ENCODE assay signal across 21 cellular contexts in genomic region chr4:11438647-11439046, GRCh38. TPM values are rescaled to one million over a fixed set of nuclear protein-coding genes. Genes with fewer than 3 reads are reported as not detected.
DNase-seq lines count a peak whose midpoint lies in the region; ATAC-seq, FAIRE-seq and TF ChIP-seq lines count a peak whose summit lies in the region.
"Had no signal": no experiment of that assay in that cellular context is flagged by ENCODE, and none has a peak within 500 bp of the region (broad histone marks: within the 10 kb centered on the region; RNA-seq: fewer than 3 reads in every experiment).

No MANE protein-coding gene starts in this region.

- H3K27me3 ChIP-seq in mammary epithelial cell (ENCODE audit: insufficient read depth, low read length) (no peaks in the 10 kb centered on the region), keratinocyte (ENCODE audit: control insufficient read depth, extremely low read depth, insufficient read depth, low read length) (no peaks in the 10 kb centered on the region)

- dilution Hi-C loops in mammary epithelial cell (cut with HindIII; ENCODE audit: low sequenced_read_pairs) (no loop called here), keratinocyte (cut with MboI; ENCODE audit: extremely low pct_ligation_motif_present, low sequenced_read_pairs) (no loop called here)

- no peak for TF ChIP-seq CTCF in mammary epithelial cell (conservative IDR thresholded peaks at IDR 0.05 in 1 of 2, IDR thresholded peaks at IDR 0.05 in 1 of 2; ENCODE audit: extremely low read depth in 1 of 2, insufficient read depth in 1 of 2, low read depth in 1 of 2, low read length in 2 of 2)
- TF ChIP-seq CTCF in keratinocyte (optimal IDR thresholded peaks at IDR 0.05 in 1 of 3, IDR thresholded peaks at IDR 0.05 in 1 of 3, conservative IDR thresholded peaks at IDR 0.05 in 1 of 3; ENCODE audit: extremely low read depth in 1 of 3, insufficient read depth in 2 of 3, low read length in 3 of 3): no peak
- no peak for TF ChIP-seq CTCF in D721Med (IDR thresholded peaks at IDR 0.05; ENCODE audit: insufficient read depth, missing control alignments)

- H2AFZ ChIP-seq in mammary epithelial cell (ENCODE audit: low read depth, low read length): no peak overlapping the region
- no peak overlapping the region for H2AFZ ChIP-seq in keratinocyte (ENCODE audit: control insufficient read depth, low read length)

- in situ Hi-C loops in mammary epithelial cell (cut with MboI; ENCODE audit: low sequenced_read_pairs in 2 of 2): loop anchor here (10.0 to 25.0 kb wide), 2 partner anchors 186 to 274 kb away; no protein-coding TSS in a partner anchor

- BruUV-seq in mammary epithelial cell (replicated peaks; lab: Mats Ljungman, UMichigan): no TSS peak

- 11% methylated on average over 3 of the region's 3 CpGs for WGBS in mammary epithelial cell (ENCODE audit: low coverage, missing lambda C conversion rate)

- H4K20me1 ChIP-seq in mammary epithelial cell (ENCODE audit: insufficient read depth, low read length): no peaks in the 10 kb centered on the region
- H4K20me1 ChIP-seq in keratinocyte (ENCODE audit: control insufficient read depth, extremely low read depth, insufficient read depth, low read length): no peaks in the 10 kb centered on the region

- H3K79me2 ChIP-seq in mammary epithelial cell (ENCODE audit: insufficient read depth, low read length) (no peaks in the 10 kb centered on the region), keratinocyte (ENCODE audit: control insufficient read depth, insufficient read depth, low read length) (no peaks in the 10 kb centered on the region)

- H3K9me1 ChIP-seq in keratinocyte (ENCODE audit: control insufficient read depth, extremely low read depth, insufficient read depth, low read length): no peaks in the 10 kb centered on the region

- FAIRE-seq in keratinocyte (lab: Jason Lieb, UNC) (peak; percentile 92), D721Med (lab: Jason Lieb, UNC) (no peak)
- FAIRE-seq: GM12892, GM18507, H1 had no signal

- CTCF ChIA-PET in mammary epithelial cell (lab: Charles Lee; ENCODE audit: low non-redundant PET): no interaction called here

- H3K9ac ChIP-seq in mammary epithelial cell (ENCODE audit: insufficient read depth, low read length) (no peak overlapping the region), keratinocyte (ENCODE audit: control insufficient read depth, extremely low read depth, insufficient read depth, low read length) (no peak overlapping the region)

- ATAC-seq in HG02610 (IDR thresholded peaks at IDR 0.05; ENCODE audit: unreplicated experiment) (no peak), GM21360 (IDR thresholded peaks at IDR 0.05; ENCODE audit: unreplicated experiment) (no peak)

- H3K9me3 ChIP-seq in mammary epithelial cell (replicated peaks; ENCODE audit: insufficient read depth, low read length) (no peaks in the 10 kb centered on the region), keratinocyte (ENCODE audit: control insufficient read depth, low read depth, low read length) (no peaks in the 10 kb centered on the region)
- H3K9me3 ChIP-seq: Caco-2 had no signal

- H3K4me3 ChIP-seq in mammary epithelial cell (replicated peaks in 1 of 3; ENCODE audit: insufficient read depth in 1 of 3, low read depth in 2 of 3, low read length in 3 of 3) (no peak overlapping the region), keratinocyte (ENCODE audit: control insufficient read depth in 2 of 3, extremely low read depth in 1 of 3, insufficient read depth in 2 of 3, low read depth in 1 of 3, low read length in 3 of 3) (no peak overlapping the region)

- peak overlapping the region; percentile 15 for H3K4me2 ChIP-seq in mammary epithelial cell (ENCODE audit: insufficient read depth, low read depth, low read length)
- no peak overlapping the region for H3K4me2 ChIP-seq in keratinocyte (ENCODE audit: control insufficient read depth, extremely low read depth, insufficient read depth, low read depth, low read length)

- DNase-seq in mammary epithelial cell (peak; percentile 67), epithelial cell of prostate (ENCODE audit: low read depth, low spot score) (no peak), keratinocyte (ENCODE audit: low read depth, low spot score) (no peak), D721Med (ENCODE audit: insufficient read length, low spot score) (no peak)
- DNase-seq in activated CD8-positive, alpha-beta memory T cell treated with anti-CD3 and anti-CD28 coated beads for 24 hours: no peak
- DNase-seq: Caco-2; CD4-positive, alpha-beta T cell; DMS153; DMS79; GDM1; H9 had no signal

- H3K4me1 ChIP-seq in mammary epithelial cell (ENCODE audit: insufficient read depth, low read length): peaks cover 27% of the 10 kb centered on the region
- H3K4me1 ChIP-seq in keratinocyte (ENCODE audit: control insufficient read depth, extremely low read depth, insufficient read depth, low read length): peaks cover 17% of the 10 kb centered on the region
- H3K4me1 ChIP-seq: Caco-2 had no signal

- H3K36me3 ChIP-seq in mammary epithelial cell (ENCODE audit: insufficient read depth, low read length): no peaks in the 10 kb centered on the region
- H3K36me3 ChIP-seq in keratinocyte (ENCODE audit: control insufficient read depth in 2 of 2, extremely low read depth in 1 of 2, insufficient read depth in 2 of 2, low read length in 2 of 2): no peaks in the 10 kb centered on the region

- intact Hi-C loops in mammary epithelial cell (cut with micrococcal nuclease): no loop called here

- H3K27ac ChIP-seq in mammary epithelial cell (ENCODE audit: insufficient read depth, low read depth, low read length): peak overlapping the region; percentile 20
- H3K27ac ChIP-seq in epithelial cell of prostate: peak overlapping the region; percentile 3
- H3K27ac ChIP-seq in keratinocyte (ENCODE audit: control insufficient read depth, insufficient read depth, low read length): no peak overlapping the region
- H3K27ac ChIP-seq: C4-2B, HL-60 had no signal

RNA-seq across cellular contexts. Expression of gene HS3ST1, which starts 10.0 kb away (rescaled TPM):
- 10 to 100 TPM in 1 of 2 donors, 1 to 10 TPM in 1; 5.2 to 20.7 TPM for total RNA-seq in mammary epithelial cell
- polyA plus RNA-seq in mammary epithelial cell (6.6 TPM), keratinocyte (2.0 to 3.7 TPM (median 3.3 TPM) in 3 replicates)
- polyA minus RNA-seq in mammary epithelial cell (3.2 TPM), keratinocyte (2.4 to 7.4 TPM (median 2.7 TPM) in 3 replicates)
- polyA plus RNA-seq in keratinocyte (2011; ENCODE audit: low read depth): 1.5 TPM
- 1.2 and 5.8 TPM in 2 replicates for polyA plus RNA-seq in keratinocyte (2011; cell fraction: cytosol; rRNA removed)
- polyA plus RNA-seq in keratinocyte (2011; cell fraction: nucleus; rRNA removed): 4.0 and 5.2 TPM in 2 replicates
- polyA plus RNA-seq in keratinocyte (2012; ENCODE audit: low replicate concordance): 2.9 and 6.9 TPM in 2 replicates
- 19.8 TPM for polyA minus RNA-seq in keratinocyte (2011; cell fraction: cytosol; rRNA and poly(A)+ RNA removed)
- 8.0 and 10.2 TPM in 2 replicates for polyA minus RNA-seq in keratinocyte (2011; cell fraction: nucleus; rRNA and poly(A)+ RNA removed)
- total RNA-seq: A172; CD4-positive, alpha-beta T cell; Daoy had no signal
- polyA plus RNA-seq: BJ had no signal
